In genomic region chr21:42357307-42357706, GRCh38 we compare ENCODE assay signal across 1 cellular context.
TF ChIP-seq lines count a peak whose summit lies in the region.

No MANE protein-coding gene starts in this region.

TF ChIP-seq in GM12878, 131 proteins besides CTCF, POLR2A, EP300 and RAD21:
- no peak for TF ChIP-seq POLR2AphosphoS2 (IDR thresholded peaks at IDR 0.05; ENCODE audit: low read depth, low read length)
- no peak for TF ChIP-seq KAT2A (conservative IDR thresholded peaks at IDR 0.05; ENCODE audit: control insufficient read depth, low read depth, low read length)
- no peak for TF ChIP-seq MTA3 (IDR thresholded peaks at IDR 0.05; ENCODE audit: borderline replicate concordance, low read length)
- TF ChIP-seq NR2C1 (IDR thresholded peaks at IDR 0.05): no peak
- TF ChIP-seq SREBF1 (IDR thresholded peaks at IDR 0.05; ENCODE audit: low read length): no peak
- TF ChIP-seq LARP7 (IDR thresholded peaks at IDR 0.05): no peak
